Comparison of ENCODE assay signal across 8 cellular contexts in genomic region chr14:22570132-22570949, GRCh38. TPM values are rescaled to one million over a fixed set of nuclear protein-coding genes. Genes with fewer than 3 reads are reported as not detected.
A peak's percentile ranks its signal among the peaks of the same experiment; 100 is the strongest.
DNase-seq lines count a peak whose midpoint lies in the region; ATAC-seq and TF ChIP-seq lines count a peak whose summit lies in the region.

No MANE protein-coding gene starts in this region.

- H3K27me3 ChIP-seq in DOHH2 (ENCODE audit: control insufficient read depth, low read length) (no peaks in the 10 kb centered on the region), OCI-LY1 (ENCODE audit: insufficient read depth, low read length) (no peaks in the 10 kb centered on the region), stomach smooth muscle (ENCODE audit: control insufficient read depth in 1 of 2, insufficient read depth in 2 of 2, low read length in 2 of 2) (no peaks in the 10 kb centered on the region)

- peak overlapping the region; percentile 87 for H3K27ac ChIP-seq in DOHH2 (ENCODE audit: low read depth, low read length)
- peak overlapping the region; percentile 85 for H3K27ac ChIP-seq in OCI-LY1 (ENCODE audit: low read depth, low read length, poor library complexity, severe bottlenecking)
- peak overlapping the region; percentile 1 for H3K27ac ChIP-seq in stomach smooth muscle (ENCODE audit: low read length)

- H3K4me1 ChIP-seq in DOHH2 (ENCODE audit: control insufficient read depth, low read length) (peaks cover 55% of the 10 kb centered on the region), OCI-LY1 (ENCODE audit: insufficient read depth, low read length, severe bottlenecking) (peaks cover 52% of the 10 kb centered on the region), stomach smooth muscle (ENCODE audit: control insufficient read depth, insufficient read depth, low read length) (peaks cover 8% of the 10 kb centered on the region)

- H3K4me3 ChIP-seq in DOHH2 (ENCODE audit: low read length) (peak overlapping the region; percentile 70), OCI-LY1 (ENCODE audit: low read depth, low read length, poor library complexity, severe bottlenecking) (peak overlapping the region; percentile 37), epithelial cell of proximal tubule (ENCODE audit: low read depth, low read length) (no peak overlapping the region), stomach smooth muscle (ENCODE audit: low read length in 2 of 2) (peak overlapping the region in 1 of 2 donors; percentile 40)

- H3K27ac Mint-ChIP-seq in IgD-negative memory B cell, result peak overlapping the region; percentile 33 to 94 (median 91)

- peak overlapping the region; percentile 28 to 88 (median 82) for H3K4me3 Mint-ChIP-seq in IgD-negative memory B cell

- H3K9me3 ChIP-seq in DOHH2 (ENCODE audit: control insufficient read depth, insufficient read depth, low read length) (no peaks in the 10 kb centered on the region), OCI-LY1 (ENCODE audit: low read length) (no peaks in the 10 kb centered on the region), stomach smooth muscle (ENCODE audit: control insufficient read depth in 2 of 2, low read length in 2 of 2) (no peaks in the 10 kb centered on the region)

- H3K9ac ChIP-seq in OCI-LY1 (ENCODE audit: low read length) (peak overlapping the region; percentile 58), stomach smooth muscle (ENCODE audit: low read length in 2 of 2) (peak overlapping the region in 1 of 2 donors; percentile 39)

- TF ChIP-seq CTCF in DOHH2 (IDR thresholded peaks at IDR 0.05; ENCODE audit: low read depth, low read length, poor library complexity, severe bottlenecking), result peak; percentile 100
- TF ChIP-seq CTCF in OCI-LY1 (IDR thresholded peaks at IDR 0.05; ENCODE audit: low read length), result peak; percentile 100
- TF ChIP-seq CTCF in epithelial cell of proximal tubule (conservative IDR thresholded peaks at IDR 0.05; ENCODE audit: low read depth, low read length), result peak; percentile 73

- H3F3A ChIP-seq in DOHH2 (ENCODE audit: control insufficient read depth, insufficient read depth), result peaks cover 23% of the 10 kb centered on the region
- H3F3A ChIP-seq in OCI-LY1 (ENCODE audit: insufficient read depth, low read length), result no peaks in the 10 kb centered on the region; the same call in 1 of the 2 replicates

- H3K36me3 Mint-ChIP-seq in IgD-negative memory B cell, result peaks cover 2% of the 10 kb centered on the region

- H3K79me2 ChIP-seq in DOHH2 (ENCODE audit: control insufficient read depth, low read length), result peaks cover 46% of the 10 kb centered on the region
- no peaks in the 10 kb centered on the region for H3K79me2 ChIP-seq in OCI-LY1 (ENCODE audit: insufficient read depth, low read length)

- no peaks in the 10 kb centered on the region for H3K9me3 Mint-ChIP-seq in IgD-negative memory B cell

- H3K36me3 ChIP-seq in DOHH2 (ENCODE audit: control insufficient read depth, low read length) (peaks cover 85% of the 10 kb centered on the region), OCI-LY1 (ENCODE audit: insufficient read depth, low read length) (peaks cover 62% of the 10 kb centered on the region), stomach smooth muscle (ENCODE audit: control insufficient read depth in 2 of 2, insufficient read depth in 2 of 2, low read length in 2 of 2) (peaks cover 14 to 17% of the 10 kb centered on the region in 2 donors)

- no peaks in the 10 kb centered on the region for H3K27me3 Mint-ChIP-seq in IgD-negative memory B cell

- peak; percentile 75 for DNase-seq in activated CD8-positive, alpha-beta memory T cell treated with anti-CD3 and anti-CD28 coated beads, Interleukin-2, amount 50 U/mL, for 48 hours
- no peak for DNase-seq in epithelial cell of proximal tubule (ENCODE audit: low read depth)
- peak; percentile 84 for DNase-seq in myocyte (ENCODE audit: low read depth)

- H3K9me2 ChIP-seq in DOHH2 (replicated peaks; ENCODE audit: control insufficient read depth, low read length), result no peaks in the 10 kb centered on the region
- H3K9me2 ChIP-seq in OCI-LY1 (ENCODE audit: low read depth, low read length), result no peaks in the 10 kb centered on the region

- H2AFZ ChIP-seq in OCI-LY1 (ENCODE audit: low read length), result no peak overlapping the region

- peak; percentile 69 for ATAC-seq in GM21723 (IDR thresholded peaks at IDR 0.05; ENCODE audit: unreplicated experiment)

- H3K4me2 ChIP-seq in DOHH2 (ENCODE audit: low read length), result peak overlapping the region; percentile 63
- H3K4me2 ChIP-seq in OCI-LY1 (ENCODE audit: low read length), result peak overlapping the region; percentile 56

- H4K20me1 ChIP-seq in DOHH2 (ENCODE audit: control insufficient read depth, insufficient read depth, low read depth, low read length) (no peaks in the 10 kb centered on the region), OCI-LY1 (ENCODE audit: insufficient read depth, low read length) (no peaks in the 10 kb centered on the region)

- H3K4me1 Mint-ChIP-seq in IgD-negative memory B cell, result peaks cover 29 to 46% (median 40%) of the 10 kb centered on the region in 3 donors

RNA-seq across cellular contexts. Expression of gene DAD1, which starts 18.7 kb away (rescaled TPM):
- polyA plus RNA-seq in IgD-negative memory B cell, result 420 TPM
- total RNA-seq in epithelial cell of proximal tubule (330 and 389 TPM in 2 replicates), myocyte (269 and 398 TPM in 2 replicates)
- polyA plus RNA-seq in myocyte (2012), result 450 TPM

RNA-seq across cellular contexts. Expression of gene ABHD4, which starts 27.8 kb away (rescaled TPM):
- 9.0 TPM for polyA plus RNA-seq in IgD-negative memory B cell
- total RNA-seq in epithelial cell of proximal tubule, result 10.3 and 10.7 TPM in 2 replicates
- total RNA-seq in myocyte, result 28.5 and 33.2 TPM in 2 replicates
- 110 TPM for polyA plus RNA-seq in myocyte (2012)

Comparison
In these comparisons a context has a peak if more than half of its experiments do, and no peak if none do; other contexts are left out.
1. H3K27ac ChIP-seq: peak in every context shown above with its lines; median percentile 87 in DOHH2; 85 in OCI-LY1; 1 in stomach smooth muscle.